Comparison of ENCODE assay signal across 8 cellular contexts in the genomic region with DNA sequence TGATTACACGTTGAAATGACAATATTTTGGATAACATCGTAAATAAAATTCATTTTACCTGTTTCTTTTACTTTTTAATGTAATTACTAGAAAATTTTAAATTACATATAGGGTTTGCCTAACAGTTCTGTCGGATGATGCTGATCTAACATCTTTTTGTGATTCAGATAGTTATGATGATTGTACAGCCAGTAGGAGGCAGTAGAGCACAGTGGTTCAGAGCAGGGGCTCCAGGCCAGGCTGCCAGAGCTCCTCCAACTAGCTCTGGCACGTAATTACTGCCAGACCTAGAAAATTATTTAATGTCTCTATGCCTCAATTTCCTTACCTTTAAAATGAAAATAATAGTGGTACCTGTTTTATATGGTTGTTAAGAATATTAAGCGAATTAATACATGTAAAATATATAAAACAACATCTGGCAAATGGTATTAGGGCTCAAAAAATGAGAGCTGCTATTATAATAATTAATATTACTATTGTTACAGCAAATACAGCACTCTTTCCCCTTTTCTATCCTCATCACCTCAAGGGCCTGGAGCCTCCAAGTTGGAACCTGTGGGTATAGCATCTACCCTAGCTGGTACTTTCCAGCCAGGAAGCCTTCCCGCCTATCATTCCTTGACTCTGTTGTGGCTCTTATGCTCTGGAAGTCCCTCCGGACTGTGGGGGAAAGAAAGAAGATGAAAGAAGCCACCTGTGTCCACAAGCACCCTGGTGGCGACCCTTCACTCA. TPM values are rescaled to one million over a fixed set of nuclear protein-coding genes. Genes with fewer than 3 reads are reported as not detected.
DNase-seq lines count a peak whose midpoint lies in the region; ATAC-seq and TF ChIP-seq lines count a peak whose summit lies in the region.

No MANE protein-coding gene starts in this region.

- H3K27me3 ChIP-seq in DOHH2 (ENCODE audit: control insufficient read depth, low read length): peaks cover 8% of the 10 kb centered on the region
- H3K27me3 ChIP-seq in foreskin keratinocyte: no peaks in the 10 kb centered on the region
- no peaks in the 10 kb centered on the region for H3K27me3 ChIP-seq in aorta (ENCODE audit: control insufficient read depth in 1 of 2, insufficient read depth in 2 of 2, low read length in 1 of 2)

- POLR2A ChIA-PET in OCI-LY7 (lab: Charles Lee): interaction anchor here (0.5 to 1.1 kb wide), 3 partner anchors 34 to 84 kb away, joined by 3 to 5 read pairs (median 3); no protein-coding TSS in a partner anchor

- intact Hi-C loops in OCI-LY7 (cut with micrococcal nuclease; ENCODE audit: unreplicated experiment) (loop anchor here (1.0 kb wide), 1 partner anchor 100 kb away; no protein-coding TSS in a partner anchor), aorta (cut with DNase I) (loop anchor here (2.0 to 10.0 kb wide), 3 partner anchors 883 to 955 kb away; no protein-coding TSS in a partner anchor)

- H3K79me2 ChIP-seq in DOHH2 (ENCODE audit: control insufficient read depth, low read length) (no peaks in the 10 kb centered on the region), OCI-LY7 (ENCODE audit: insufficient read depth, low read depth, low read length) (no peaks in the 10 kb centered on the region)

- H3K4me3 Mint-ChIP-seq in osteocyte (ENCODE audit: unreplicated experiment): no peak overlapping the region

- no peaks in the 10 kb centered on the region for H3K27me3 Mint-ChIP-seq in osteocyte (ENCODE audit: unreplicated experiment)

- H3K9me3 Mint-ChIP-seq in osteocyte (ENCODE audit: unreplicated experiment): peaks cover 3% of the 10 kb centered on the region

- no peaks in the 10 kb centered on the region for H3K36me3 ChIP-seq in DOHH2 (ENCODE audit: control insufficient read depth, low read length)
- H3K36me3 ChIP-seq in OCI-LY7 (ENCODE audit: insufficient read depth, low read length): no peaks in the 10 kb centered on the region
- H3K36me3 ChIP-seq in aorta (ENCODE audit: control insufficient read depth in 1 of 2, insufficient read depth in 2 of 2, low read length in 1 of 2): no peaks in the 10 kb centered on the region

- no peak overlapping the region for H2AFZ ChIP-seq in OCI-LY7 (ENCODE audit: low read length)

- H3K4me2 ChIP-seq in DOHH2 (ENCODE audit: low read length): no peak overlapping the region
- no peak overlapping the region for H3K4me2 ChIP-seq in OCI-LY7 (ENCODE audit: low read length)

- no peaks in the 10 kb centered on the region for H3F3A ChIP-seq in DOHH2 (ENCODE audit: control insufficient read depth, insufficient read depth)

- H3K27ac Mint-ChIP-seq in osteocyte (ENCODE audit: unreplicated experiment): peak overlapping the region; percentile 82

- H3K4me3 ChIP-seq in DOHH2 (ENCODE audit: low read length) (no peak overlapping the region), OCI-LY7 (ENCODE audit: low read depth, low read length, poor library complexity, severe bottlenecking) (no peak overlapping the region), aorta (ENCODE audit: low read length in 2 of 2) (no peak overlapping the region)

- DNase-seq in HuH-7 (ENCODE audit: low spot score) (peak; percentile 45), OCI-LY7 (ENCODE audit: low spot score) (peak; percentile 59), foreskin keratinocyte (peak in 1 of 2 donors; percentile 68), osteocyte (ENCODE audit: extremely low spot score, unreplicated experiment) (peak; percentile 87), aorta (peak; percentile 69 to 82)
- DNase-seq in activated T-helper 9 cell treated with anti-CD3 and anti-CD28 coated beads, Interleukin-2, amount 50 U/mL, for 16 hours (ENCODE audit: low read depth): peak; percentile 21

- no peak overlapping the region for H3K27ac ChIP-seq in DOHH2 (ENCODE audit: low read depth, low read length)
- H3K27ac ChIP-seq in OCI-LY7 (ENCODE audit: low read depth, low read length, poor library complexity, severe bottlenecking): no peak overlapping the region
- no peak overlapping the region for H3K27ac ChIP-seq in foreskin keratinocyte
- H3K27ac ChIP-seq in aorta (ENCODE audit: low read depth in 1 of 2, low read length in 2 of 2): no peak overlapping the region

- H3K4me1 ChIP-seq in DOHH2 (ENCODE audit: control insufficient read depth, low read length) (no peaks in the 10 kb centered on the region), OCI-LY7 (ENCODE audit: insufficient read depth, low read length, poor library complexity, severe bottlenecking) (no peaks in the 10 kb centered on the region), foreskin keratinocyte (peaks cover 8% of the 10 kb centered on the region), aorta (ENCODE audit: control insufficient read depth in 1 of 2, insufficient read depth in 2 of 2, low read length in 2 of 2) (no peaks in the 10 kb centered on the region)

- H3K9me2 ChIP-seq in DOHH2 (replicated peaks; ENCODE audit: control insufficient read depth, low read length): no peaks in the 10 kb centered on the region
- H3K9me2 ChIP-seq in OCI-LY7 (ENCODE audit: insufficient read depth, low read length): no peaks in the 10 kb centered on the region

- H4K20me1 ChIP-seq in DOHH2 (ENCODE audit: control insufficient read depth, insufficient read depth, low read depth, low read length) (no peaks in the 10 kb centered on the region), OCI-LY7 (ENCODE audit: insufficient read depth, low read length) (no peaks in the 10 kb centered on the region)

- H3K4me1 Mint-ChIP-seq in osteocyte (ENCODE audit: unreplicated experiment): peaks cover 20% of the 10 kb centered on the region

- ATAC-seq in GM21515 (IDR thresholded peaks at IDR 0.05; ENCODE audit: unreplicated experiment) (peak; percentile 92), foreskin keratinocyte (peak; percentile 83), aorta (ENCODE audit: low FRiP score) (peak; percentile 91)

- H3K9me3 ChIP-seq in DOHH2 (ENCODE audit: control insufficient read depth, insufficient read depth, low read length) (no peaks in the 10 kb centered on the region), OCI-LY7 (ENCODE audit: low read length) (no peaks in the 10 kb centered on the region), aorta (ENCODE audit: control insufficient read depth, low read length) (no peaks in the 10 kb centered on the region)

- CTCF ChIA-PET in OCI-LY7 (lab: Charles Lee; ENCODE audit: unreplicated experiment): interaction anchor here (0.6 to 1.0 kb wide), 3 partner anchors 34 to 100 kb away, joined by 3 read pairs; no protein-coding TSS in a partner anchor

- H3K36me3 Mint-ChIP-seq in osteocyte (ENCODE audit: unreplicated experiment): no peaks in the 10 kb centered on the region

- peak; percentile 55 for TF ChIP-seq CTCF in DOHH2 (IDR thresholded peaks at IDR 0.05; ENCODE audit: low read depth, low read length, poor library complexity, severe bottlenecking)
- peak; percentile 86 for TF ChIP-seq CTCF in OCI-LY7 (conservative IDR thresholded peaks at IDR 0.05; ENCODE audit: low read length)
- TF ChIP-seq CTCF in foreskin keratinocyte (conservative IDR thresholded peaks at IDR 0.05): peak; percentile 93
- peak; percentile 91 for TF ChIP-seq CTCF in osteocyte (IDR thresholded peaks at IDR 0.05)

- no TSS peak for BruUV-seq in OCI-LY7 (replicated peaks; lab: Mats Ljungman, UMichigan)

- 39 to 44% methylated on average over 8 of the region's 8 CpGs for WGBS in aorta, 2 donors

RNA-seq across cellular contexts. Expression of a gene that starts 47.7 kb away (rescaled TPM):
- not detected in 2 replicates for total RNA-seq in OCI-LY7 (2014; rRNA removed; shearing (Covaris generic))
- total RNA-seq in OCI-LY7 (2022) (not detected in 2 replicates), foreskin keratinocyte (9.9 and 10.8 TPM in 2 replicates), osteocyte (70.1 and 78.9 TPM in 2 replicates), aorta (10 to 100 TPM; 28.8 to 34.9 TPM)
- polyA plus RNA-seq in foreskin keratinocyte (2.9 and 4.5 TPM in 2 replicates), aorta (10 to 100 TPM in 1 of 2 donors, 1 to 10 TPM in 1; 7.9 to 31.3 TPM)
